Comparison of ENCODE assay signal across 19 cellular contexts in the genomic region with DNA sequence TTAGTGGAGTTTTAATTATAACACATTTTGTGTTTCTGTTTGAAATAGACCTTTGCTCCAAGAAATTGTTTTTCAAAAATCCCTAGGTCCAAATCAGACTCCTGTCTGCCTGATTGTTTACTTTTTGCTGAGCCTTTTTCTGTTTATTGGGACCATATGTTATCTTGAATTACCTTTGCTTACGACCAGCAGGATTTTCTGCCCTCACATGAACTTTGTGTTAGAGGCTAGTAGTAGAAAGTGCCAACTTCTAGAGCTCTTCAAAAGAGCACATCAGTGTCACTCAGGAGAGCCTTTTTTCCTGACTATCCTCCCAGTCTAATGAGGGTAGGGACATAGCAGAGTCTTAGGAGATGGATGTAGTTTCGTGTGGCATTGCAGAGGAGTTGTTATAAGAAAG.
"Had no signal": no experiment of that assay in that cellular context is flagged by ENCODE, and none has a peak within 500 bp of the region (broad histone marks: within the 10 kb centered on the region; RNA-seq: fewer than 3 reads in every experiment).

No MANE protein-coding gene starts in this region.

- ATAC-seq: activated CD4-positive, alpha-beta T cell treated with anti-CD3 and anti-CD28 coated beads for 36 hours; activated T-cell treated with anti-CD3 and anti-CD28 coated beads, Interleukin-2, amount 50 U/mL, for 4 hours; effector memory CD8-positive, alpha-beta T cell; foreskin keratinocyte; left lung; naive thymus-derived CD8-positive, alpha-beta T cell; T-cell; upper lobe of right lung; WTC11 had no signal

- H3K4me2 ChIP-seq: hepatocyte had no signal

- H3K4me3 ChIP-seq: hepatocyte, left lung, thyroid gland, upper lobe of right lung had no signal

- H3K27ac ChIP-seq: foreskin keratinocyte, hepatocyte, left lung, thyroid gland, upper lobe of right lung had no signal

- FAIRE-seq: colon had no signal

- H3K27me3 ChIP-seq: foreskin keratinocyte, hepatocyte, left lung, thyroid gland, upper lobe of right lung had no signal

- H3K36me3 ChIP-seq: left lung, thyroid gland, upper lobe of right lung had no signal

- H2AFZ ChIP-seq: hepatocyte had no signal

- H3K4me1 ChIP-seq: foreskin keratinocyte had no signal

- DNase-seq: activated CD4-positive, alpha-beta T cell treated with anti-CD3 and anti-CD28 coated beads for 36 hours; activated CD4-positive, alpha-beta T cell treated with anti-CD3 and anti-CD28 coated beads, Interleukin-2, amount 50 U/mL, for 48 hours; activated CD8-positive, alpha-beta memory T cell treated with anti-CD3 and anti-CD28 coated beads, Interleukin-2, amount 50 U/mL, for 48 hours; activated naive CD4-positive, alpha-beta T cell; activated T-cell treated with anti-CD3 and anti-CD28 coated beads, Interleukin-2, amount 50 U/mL, for 4 hours; central memory CD4-positive, alpha-beta T cell; effector memory CD8-positive, alpha-beta T cell; foreskin keratinocyte; immature natural killer cell; left lung; naive thymus-derived CD8-positive, alpha-beta T cell; stimulated activated CD4-positive, alpha-beta T cell treated with anti-CD3 and anti-CD28 coated beads, Interleukin-4, amount 100 ng/mL, for 4 hours; substantia nigra; T-cell; upper lobe of right lung had no signal

- H3K9me3 ChIP-seq: left lung, thyroid gland, upper lobe of right lung had no signal
